In the genomic region with DNA sequence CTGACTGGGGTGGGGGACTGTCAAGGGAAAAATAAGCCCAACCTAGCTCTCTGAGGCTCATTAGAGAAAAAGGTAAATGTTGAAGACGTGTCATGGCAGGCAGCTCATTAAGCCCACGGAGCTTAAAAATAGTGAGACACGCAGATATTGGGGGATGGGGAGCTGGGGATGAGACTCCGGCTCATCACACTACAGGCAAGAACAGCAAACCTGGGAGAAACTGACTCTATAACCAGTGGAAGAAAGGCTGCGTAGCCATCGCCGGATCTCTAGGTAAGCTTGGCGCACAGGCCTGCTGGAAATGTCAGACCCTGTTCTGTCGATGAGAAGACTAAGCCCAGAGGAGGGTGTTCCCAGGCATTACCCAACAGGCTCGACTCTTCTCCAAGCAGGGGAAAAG, we compare ENCODE assay signal across 20 cellular contexts.
A peak's percentile ranks its signal among the peaks of the same experiment; 100 is the strongest.
DNase-seq lines count a peak whose midpoint lies in the region; ATAC-seq, FAIRE-seq and TF ChIP-seq lines count a peak whose summit lies in the region.
"Had no signal": no experiment of that assay in that cellular context is flagged by ENCODE, and none has a peak within 500 bp of the region (broad histone marks: within the 10 kb centered on the region; RNA-seq: fewer than 3 reads in every experiment).

No MANE protein-coding gene starts in this region.

- POLR2A ChIA-PET in activated B cell treated with CpG ODN at 0.5 μM for 24 hours (lab: Charles Lee) = no interaction called here
- POLR2A ChIA-PET in WTC11 (lab: Charles Lee) = no interaction called here

- no peak for TF ChIP-seq POLR2A in adrenal gland (IDR thresholded peaks at IDR 0.05)

- WGBS in adrenal gland, 4 donors = 81 to 91% (median 88%) methylated on average over 10 of the region's 10 CpGs

- H3K27me3 ChIP-seq in BLaER1 (no peaks in the 10 kb centered on the region), adrenal gland (no peaks in the 10 kb centered on the region)

- H3K4me1 ChIP-seq in BLaER1 (peaks cover 51% of the 10 kb centered on the region), kidney (ENCODE audit: control insufficient read depth in 1 of 2, insufficient read depth in 1 of 2, low read depth in 1 of 2, low read length in 2 of 2) (no peaks in the 10 kb centered on the region), adrenal gland (replicated peaks in 1 of 2) (no peaks in the 10 kb centered on the region)
- H3K4me1 ChIP-seq: HAP-1 had no signal

- H3K36me3 Mint-ChIP-seq in activated B cell treated with CpG ODN at 0.5 μM for 24 hours (ENCODE audit: low read depth) (no peaks in the 10 kb centered on the region), WTC11 (no peaks in the 10 kb centered on the region)
- H3K36me3 Mint-ChIP-seq: CD4-positive, CD25-positive, alpha-beta regulatory T cell; CD8-positive, alpha-beta memory T cell had no signal

- no peaks in the 10 kb centered on the region for H3K36me3 ChIP-seq in BLaER1
- no peaks in the 10 kb centered on the region for H3K36me3 ChIP-seq in kidney (ENCODE audit: control insufficient read depth in 1 of 2, insufficient read depth in 2 of 2, low read length in 2 of 2)
- H3K36me3 ChIP-seq in adrenal gland (replicated peaks in 1 of 2) = no peaks in the 10 kb centered on the region
- H3K36me3 ChIP-seq: HAP-1 had no signal

- H4K20me1 ChIP-seq in BLaER1 = peaks cover 30% of the 10 kb centered on the region

- H3K4me1 Mint-ChIP-seq in activated B cell treated with CpG ODN at 0.5 μM for 24 hours (peaks cover 43% of the 10 kb centered on the region), WTC11 (peaks cover 15% of the 10 kb centered on the region)

- H3K9me3 Mint-ChIP-seq in activated B cell treated with CpG ODN at 0.5 μM for 24 hours = no peaks in the 10 kb centered on the region
- H3K9me3 Mint-ChIP-seq in WTC11 = no peaks in the 10 kb centered on the region
- H3K9me3 Mint-ChIP-seq: CD8-positive, alpha-beta memory T cell had no signal

- no peak overlapping the region for H3K9ac ChIP-seq in BLaER1
- H3K9ac ChIP-seq in kidney (ENCODE audit: low read length in 2 of 2) = no peak overlapping the region
- H3K9ac ChIP-seq: GM23248 had no signal

- peaks cover 32% of the 10 kb centered on the region for H3K27me3 Mint-ChIP-seq in activated B cell treated with CpG ODN at 0.5 μM for 24 hours
- no peaks in the 10 kb centered on the region for H3K27me3 Mint-ChIP-seq in WTC11 (ENCODE audit: low read depth)

- TF ChIP-seq CTCF in activated B cell treated with CpG ODN at 0.5 μM for 24 hours (IDR thresholded peaks at IDR 0.05) (no peak), kidney (IDR thresholded peaks at IDR 0.05; ENCODE audit: borderline replicate concordance, extremely low read depth, insufficient read depth) (no peak), WTC11 (IDR thresholded peaks at IDR 0.05) (no peak), adrenal gland (IDR thresholded peaks at IDR 0.05) (no peak)

- CTCF ChIA-PET in activated B cell treated with CpG ODN at 0.5 μM for 24 hours (lab: Charles Lee) = interaction anchor here (1.2 kb wide), 1 partner anchor 440 kb away, joined by 4 read pairs; no protein-coding TSS in a partner anchor
- CTCF ChIA-PET in WTC11 (lab: Charles Lee) = interaction anchor here (2.2 to 2.7 kb wide), 2 partner anchors 25 to 87 kb away, joined by 7 to 9 read pairs; no protein-coding TSS in a partner anchor

- H3K9me3 ChIP-seq in BLaER1 (no peaks in the 10 kb centered on the region), kidney (ENCODE audit: control insufficient read depth in 1 of 2, low read length in 2 of 2) (no peaks in the 10 kb centered on the region), adrenal gland (replicated peaks in 1 of 3) (no peaks in the 10 kb centered on the region)
- H3K9me3 ChIP-seq: HAP-1 had no signal

- no peak overlapping the region for H3K27ac ChIP-seq in BLaER1
- H3K27ac ChIP-seq in kidney (ENCODE audit: low read depth in 2 of 2, low read length in 2 of 2) = no peak overlapping the region
- no peak overlapping the region for H3K27ac ChIP-seq in adrenal gland
- H3K27ac ChIP-seq: GM23248, HL-60 had no signal

- ATAC-seq in activated B cell treated with CpG ODN at 0.5 μM for 24 hours (ENCODE audit: low read depth) = no peak
- ATAC-seq in HG03280 (IDR thresholded peaks at IDR 0.05; ENCODE audit: unreplicated experiment) = no peak
- ATAC-seq in WTC11 = no peak
- ATAC-seq: GM12878 had no signal

- H3K4me2 ChIP-seq in BLaER1 = peak overlapping the region; percentile 75

- H3K27ac Mint-ChIP-seq in activated B cell treated with CpG ODN at 0.5 μM for 24 hours (peak overlapping the region; percentile 35), WTC11 (no peak overlapping the region)
- H3K27ac Mint-ChIP-seq: CD8-positive, alpha-beta memory T cell had no signal

- DNase-seq in activated B cell treated with CpG ODN at 0.5 μM for 24 hours = no peak
- DNase-seq in kidney = peak; percentile 53
- DNase-seq in putamen (ENCODE audit: low spot score) = peak; percentile 63
- DNase-seq in WTC11 (ENCODE audit: low spot score) = no peak
- no peak for DNase-seq in adrenal gland
- DNase-seq: 8988T; C1 segment of cervical spinal cord; CD8-positive, alpha-beta memory T cell; COR-L47; DMS 273 treated with DMSO at 0.1 percent for 48 hours; DMS53; DND-41; EL; GM23248 had no signal

- intact Hi-C loops in activated B cell treated with CpG ODN at 0.5 μM for 24 hours (cut with micrococcal nuclease) = no loop called here
- intact Hi-C loops in kidney (cut with DNase I) = no loop called here
- intact Hi-C loops in adrenal gland (cut with DNase I) = no loop called here

- no peak overlapping the region for H3K4me3 Mint-ChIP-seq in activated B cell treated with CpG ODN at 0.5 μM for 24 hours
- no peak overlapping the region for H3K4me3 Mint-ChIP-seq in WTC11
- H3K4me3 Mint-ChIP-seq: CD8-positive, alpha-beta memory T cell had no signal

- no peak for FAIRE-seq in kidney (lab: Jason Lieb, UNC)
- FAIRE-seq: GM12878 had no signal

- H3K4me3 ChIP-seq in BLaER1 (no peak overlapping the region), kidney (ENCODE audit: low read length in 2 of 2) (no peak overlapping the region), adrenal gland (no peak overlapping the region)
- H3K4me3 ChIP-seq: GM12878, GM23248, HAP-1 had no signal

TF ChIP-seq in WTC11, 78 proteins besides CTCF, POLR2A, EP300 and RAD21 (continues in another document):
- no peak for TF ChIP-seq PRRX2 (CRISPR knock-in tag; IDR thresholded peaks at IDR 0.05)
- no peak for TF ChIP-seq NFATC4 (CRISPR knock-in tag; IDR thresholded peaks at IDR 0.05)
- TF ChIP-seq ZNF532 (CRISPR knock-in tag; IDR thresholded peaks at IDR 0.05; ENCODE audit: borderline replicate concordance) = no peak
- TF ChIP-seq ZNF219 (CRISPR knock-in tag; IDR thresholded peaks at IDR 0.05; ENCODE audit: borderline replicate concordance) = no peak

Comparison
In these comparisons a context has a peak if more than half of its experiments do, and no peak if none do; other contexts are left out.
1. DNase-seq: peak in kidney (single experiment) and putamen (single experiment); none in activated B cell treated with CpG ODN at 0.5 μM for 24 hours (single experiment), WTC11 (single experiment) and adrenal gland (0 of 7).